Comparison of ENCODE assay signal across 9 cellular contexts in the genomic region with DNA sequence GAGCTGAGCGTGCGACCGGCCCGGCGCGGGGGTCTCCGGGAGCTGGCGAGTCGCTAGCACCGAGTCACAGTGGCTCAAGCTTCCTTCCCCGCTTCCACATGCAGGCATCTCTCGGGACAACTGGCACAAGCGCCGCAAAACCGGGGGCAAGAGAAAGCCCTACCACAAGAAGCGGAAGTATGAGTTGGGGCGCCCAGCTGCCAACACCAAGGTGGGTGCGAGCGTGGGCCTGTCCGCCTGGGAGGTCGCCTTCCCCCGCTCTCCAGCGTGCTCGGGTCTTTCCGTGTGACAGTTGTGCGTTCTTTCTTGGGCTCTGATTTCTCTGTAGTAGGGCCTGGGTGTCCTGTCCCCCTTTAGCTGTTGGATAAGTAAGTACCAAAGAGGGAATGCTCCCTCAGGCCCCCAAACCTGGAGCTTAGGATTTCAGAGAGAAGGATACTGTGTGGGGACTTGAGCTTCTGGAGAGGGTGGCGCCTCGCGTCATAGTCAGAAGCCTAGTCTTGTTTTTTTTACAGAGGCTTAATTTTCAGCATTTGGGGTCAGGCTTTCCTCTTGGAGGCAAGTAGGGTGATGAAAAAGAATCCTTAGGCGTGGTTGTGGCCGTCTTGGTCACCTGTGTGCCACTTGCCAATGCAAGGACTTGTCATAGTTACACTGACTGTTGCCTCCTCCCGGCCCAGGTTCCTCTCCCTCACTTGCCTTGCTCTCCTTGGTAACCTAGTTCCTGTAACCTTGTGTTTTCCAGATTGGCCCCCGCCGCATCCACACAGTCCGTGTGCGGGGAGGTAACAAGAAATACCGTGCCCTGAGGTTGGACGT. TPM values are rescaled to one million over a fixed set of nuclear protein-coding genes. Genes with fewer than 3 reads are reported as not detected.
DNase-seq lines count a peak whose midpoint lies in the region; ATAC-seq and TF ChIP-seq lines count a peak whose summit lies in the region.
"Had no signal": no experiment of that assay in that cellular context is flagged by ENCODE, and none has a peak within 500 bp of the region (broad histone marks: within the 10 kb centered on the region; RNA-seq: fewer than 3 reads in every experiment).

No MANE protein-coding gene starts in this region.

- DNase-seq in Caco-2 (peak in 1 of 2 experiments; percentile 11), H7 (no peak), Panc1 (ENCODE audit: low read depth, low spot score) (no peak), astrocyte of the spinal cord (ENCODE audit: low read depth, low spot score) (no peak), kidney tubule cell (ENCODE audit: low spot score) (peak; percentile 41), NCI-H774 (lab: John Stamatoyannopoulos, UW) (no peak)
- DNase-seq in stimulated activated effector memory CD8-positive, alpha-beta T cell treated with anti-CD3 and anti-CD28 coated beads, Interleukin-12 subunit alpha, Interleukin-12 subunit beta, amount 100 ng/mL, for 72 hours (ENCODE audit: low spot score in 2 of 2) = no peak

- H3K9me3 Mint-ChIP-seq in Caco-2 (ENCODE audit: unreplicated experiment) = no peaks in the 10 kb centered on the region
- H3K9me3 Mint-ChIP-seq in stimulated activated effector memory CD8-positive, alpha-beta T cell treated with anti-CD3 and anti-CD28 coated beads, Interleukin-12 subunit alpha, Interleukin-12 subunit beta, amount 100 ng/mL, for 72 hours = no peaks in the 10 kb centered on the region

- TF ChIP-seq CTCF in Caco-2 (IDR thresholded peaks at IDR 0.05; ENCODE audit: insufficient read depth in 1 of 2, low read depth in 1 of 2, low read length in 1 of 2, severe bottlenecking in 1 of 2, unreplicated experiment in 1 of 2) (no peak), Panc1 (IDR thresholded peaks at IDR 0.05) (no peak), astrocyte of the spinal cord (IDR thresholded peaks at IDR 0.05; ENCODE audit: low read depth, low read length) (no peak)

- H3K27me3 Mint-ChIP-seq in Caco-2 (ENCODE audit: insufficient read depth, unreplicated experiment) = no peaks in the 10 kb centered on the region

- peaks cover 64% of the 10 kb centered on the region for H3K36me3 Mint-ChIP-seq in Caco-2 (ENCODE audit: insufficient read depth, unreplicated experiment)
- H3K36me3 Mint-ChIP-seq in stimulated activated effector memory CD8-positive, alpha-beta T cell treated with anti-CD3 and anti-CD28 coated beads, Interleukin-12 subunit alpha, Interleukin-12 subunit beta, amount 100 ng/mL, for 72 hours = peaks cover 64% of the 10 kb centered on the region

- H3K4me1 Mint-ChIP-seq in Caco-2 (ENCODE audit: low read depth, unreplicated experiment) = no peaks in the 10 kb centered on the region
- H3K4me1 Mint-ChIP-seq in stimulated activated effector memory CD8-positive, alpha-beta T cell treated with anti-CD3 and anti-CD28 coated beads, Interleukin-12 subunit alpha, Interleukin-12 subunit beta, amount 100 ng/mL, for 72 hours = peaks cover 42% of the 10 kb centered on the region

- intact Hi-C loops in Caco-2 (cut with micrococcal nuclease; ENCODE audit: unreplicated experiment) = no loop called here
- intact Hi-C loops in Panc1 (cut with micrococcal nuclease; ENCODE audit: unreplicated experiment) = no loop called here

- CTCF ChIA-PET in Caco-2 (lab: Charles Lee) (interaction anchor here (0.6 to 1.7 kb wide), 2 partner anchors 16 to 24 kb away, joined by 3 to 5 read pairs; a partner anchor contains a TSS), Panc1 (lab: Charles Lee) (no interaction called here)

- POLR2A ChIA-PET in Caco-2 (lab: Charles Lee) = interaction anchor here (0.6 to 1.9 kb wide), 11 partner anchors 10 to 676 kb away, joined by 3 to 20 read pairs (median 6); a partner anchor contains a TSS
- POLR2A ChIA-PET in Panc1 (lab: Charles Lee) = interaction anchor here (0.6 to 1.6 kb wide), 6 partner anchors 16 to 54 kb away, joined by 3 to 12 read pairs (median 4); no protein-coding TSS in a partner anchor

- peak overlapping the region; percentile 81 for H3K4me3 Mint-ChIP-seq in Caco-2 (ENCODE audit: unreplicated experiment)
- peak overlapping the region; percentile 86 for H3K4me3 Mint-ChIP-seq in stimulated activated effector memory CD8-positive, alpha-beta T cell treated with anti-CD3 and anti-CD28 coated beads, Interleukin-12 subunit alpha, Interleukin-12 subunit beta, amount 100 ng/mL, for 72 hours

- H3K9me3 ChIP-seq in Caco-2 (no peaks in the 10 kb centered on the region), Panc1 (ENCODE audit: control insufficient read depth, insufficient read depth, low read depth, low read length) (no peaks in the 10 kb centered on the region)

- H3K27me3 ChIP-seq in Caco-2 (replicated peaks; ENCODE audit: control insufficient read depth, insufficient read depth, low read length) = no peaks in the 10 kb centered on the region
- no peaks in the 10 kb centered on the region for H3K27me3 ChIP-seq in H7 (ENCODE audit: control insufficient read depth, insufficient read depth, low read length)
- no peaks in the 10 kb centered on the region for H3K27me3 ChIP-seq in Panc1 (ENCODE audit: control insufficient read depth, insufficient read depth, low read length)

- in situ Hi-C loops in Panc1 (cut with HindIII; ENCODE audit: low pct_unique_long_range_greater_than_20kb, low sequenced_read_pairs) = no loop called here
- in situ Hi-C loops in astrocyte of the spinal cord (cut with HindIII; ENCODE audit: low sequenced_read_pairs) = no loop called here

- BruUV-seq in Caco-2 (replicated peaks; lab: Mats Ljungman, UMichigan) (TSS peak; percentile 52), Panc1 (replicated peaks; lab: Mats Ljungman, UMichigan) (TSS peak; percentile 82)

- H3K4me1 ChIP-seq in Caco-2 (peaks cover 6% of the 10 kb centered on the region), Panc1 (ENCODE audit: control insufficient read depth, insufficient read depth, low read length) (peaks cover 10% of the 10 kb centered on the region)

- peak overlapping the region; percentile 92 for H3K27ac ChIP-seq in Panc1 (ENCODE audit: low read length)

- H3K4me3 ChIP-seq in Caco-2 (ENCODE audit: low read depth, low read length) = peak overlapping the region; percentile 71
- peak overlapping the region; percentile 100 for H3K4me3 ChIP-seq in H7 (ENCODE audit: insufficient read depth, low read depth, low read length)
- peak overlapping the region; percentile 84 to 91 for H3K4me3 ChIP-seq in Panc1 (ENCODE audit: low read depth in 2 of 2, low read length in 2 of 2)
- peak overlapping the region; percentile 97 for H3K4me3 ChIP-seq in astrocyte of the spinal cord (ENCODE audit: low read depth, low read length)

- peaks cover 4% of the 10 kb centered on the region for H3K36me3 ChIP-seq in Caco-2 (ENCODE audit: control insufficient read depth, insufficient read depth, low read length)
- H3K36me3 ChIP-seq in H7 (replicated peaks; ENCODE audit: control insufficient read depth, insufficient read depth, low read length) = peaks cover 28% of the 10 kb centered on the region
- H3K36me3 ChIP-seq in Panc1 (ENCODE audit: control insufficient read depth, insufficient read depth, low read length) = peaks cover 17% of the 10 kb centered on the region; the same call in 1 of the 2 replicates

- H3K27ac Mint-ChIP-seq in Caco-2 (ENCODE audit: unreplicated experiment) = peak overlapping the region; percentile 81
- peak overlapping the region; percentile 97 for H3K27ac Mint-ChIP-seq in stimulated activated effector memory CD8-positive, alpha-beta T cell treated with anti-CD3 and anti-CD28 coated beads, Interleukin-12 subunit alpha, Interleukin-12 subunit beta, amount 100 ng/mL, for 72 hours

- ATAC-seq in Panc1 = no peak
- ATAC-seq in stimulated activated effector memory CD8-positive, alpha-beta T cell treated with anti-CD3 and anti-CD28 coated beads, Interleukin-12 subunit alpha, Interleukin-12 subunit beta, amount 100 ng/mL, for 72 hours = peak; percentile 31
- no peak for ATAC-seq in GM18858 (IDR thresholded peaks at IDR 0.05; ENCODE audit: unreplicated experiment)

RNA-seq across cellular contexts. Expression of a gene that starts 0.8 kb away (rescaled TPM):
- total RNA-seq in Caco-2 (2022) (1,451 and 1,467 TPM in 2 replicates), Panc1 (2021; ENCODE audit: unreplicated experiment) (1,087 TPM)
- total RNA-seq in H7 (2014; rRNA removed; shearing (Covaris generic)) = 3,197 and 3,561 TPM in 2 replicates
- 1,474 TPM for polyA plus RNA-seq in Panc1 (2012; ENCODE audit: insufficient read length)

RNA-seq across cellular contexts. Expression of a gene that starts 11.8 kb away (rescaled TPM):
- total RNA-seq in Caco-2 (2022) (not detected in 2 replicates), Panc1 (2021; ENCODE audit: unreplicated experiment) (0.15 TPM)
- 0.80 and 1.4 TPM in 2 replicates for total RNA-seq in H7 (2014; rRNA removed; shearing (Covaris generic))
- polyA plus RNA-seq in Panc1 (2012; ENCODE audit: insufficient read length) = 0.11 TPM
- total RNA-seq: NCI-H460 had no signal

RNA-seq across cellular contexts. Expression of a gene that starts 24.0 kb away (rescaled TPM):
- total RNA-seq in Caco-2 (2022) = 3.2 and 5.2 TPM in 2 replicates
- 4.9 and 10.1 TPM in 2 replicates for total RNA-seq in H7 (2014; rRNA removed; shearing (Covaris generic))
- 13.7 TPM for total RNA-seq in Panc1 (2021; ENCODE audit: unreplicated experiment)
- polyA plus RNA-seq in Panc1 (2012; ENCODE audit: insufficient read length) = 7.3 TPM

RNA-seq across cellular contexts. Expression of a gene that starts 31.0 kb away (rescaled TPM):
- total RNA-seq in Caco-2 (2022) (not detected in 2 replicates), Panc1 (2021; ENCODE audit: unreplicated experiment) (not detected)
- total RNA-seq in H7 (2014; rRNA removed; shearing (Covaris generic)) = 1.00 TPM in 1 of 2 replicates, not detected in the other
- not detected for polyA plus RNA-seq in Panc1 (2012; ENCODE audit: insufficient read length)

RNA-seq across cellular contexts. Expression of a gene that starts 32.2 kb away (rescaled TPM):
- 0.53 and 1.6 TPM in 2 replicates for total RNA-seq in Caco-2 (2022)
- total RNA-seq in H7 (2014; rRNA removed; shearing (Covaris generic)) = 0.78 and 1.4 TPM in 2 replicates
- 2.6 TPM for total RNA-seq in Panc1 (2021; ENCODE audit: unreplicated experiment)
- polyA plus RNA-seq in Panc1 (2012; ENCODE audit: insufficient read length) = 0.61 TPM
